Comparison of ENCODE assay signal across 1 cellular context in the genomic region with DNA sequence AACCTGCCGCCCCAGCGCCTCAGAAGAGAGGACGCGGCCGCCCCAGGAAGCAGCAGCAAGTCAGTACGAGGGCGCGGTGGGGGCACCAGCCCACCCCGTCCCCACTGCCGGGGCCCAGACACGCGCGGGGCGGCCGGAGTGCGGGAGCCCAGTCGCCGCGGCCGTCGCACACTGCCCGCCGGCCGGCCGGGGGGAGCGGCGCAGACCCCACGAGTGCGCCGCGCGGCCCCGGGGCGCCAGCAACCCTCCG.
TF ChIP-seq lines count a peak whose summit lies in the region.

No MANE protein-coding gene starts in this region.

TF ChIP-seq in HepG2, 621 proteins besides CTCF, POLR2A, EP300 and RAD21:
- TF ChIP-seq ZZZ3 (CRISPR knock-in tag; IDR thresholded peaks at IDR 0.05; ENCODE audit: borderline replicate concordance): peak; percentile 11; the same call in 1 of the 2 replicates
- TF ChIP-seq EED (CRISPR knock-in tag; IDR thresholded peaks at IDR 0.05): no peak
- TF ChIP-seq ZBTB42 (CRISPR knock-in tag; IDR thresholded peaks at IDR 0.05): no peak
- TF ChIP-seq FOXO4 (CRISPR knock-in tag; conservative IDR thresholded peaks at IDR 0.05): no peak
- TF ChIP-seq UBTF (CRISPR knock-in tag; IDR thresholded peaks at IDR 0.05): peak; percentile 62; the same call in 1 of the 2 replicates
- TF ChIP-seq AGO1 (IDR thresholded peaks at IDR 0.05; ENCODE audit: low read depth, low read length, poor library complexity, severe bottlenecking): peak; percentile 19
- TF ChIP-seq, protein P1, sequence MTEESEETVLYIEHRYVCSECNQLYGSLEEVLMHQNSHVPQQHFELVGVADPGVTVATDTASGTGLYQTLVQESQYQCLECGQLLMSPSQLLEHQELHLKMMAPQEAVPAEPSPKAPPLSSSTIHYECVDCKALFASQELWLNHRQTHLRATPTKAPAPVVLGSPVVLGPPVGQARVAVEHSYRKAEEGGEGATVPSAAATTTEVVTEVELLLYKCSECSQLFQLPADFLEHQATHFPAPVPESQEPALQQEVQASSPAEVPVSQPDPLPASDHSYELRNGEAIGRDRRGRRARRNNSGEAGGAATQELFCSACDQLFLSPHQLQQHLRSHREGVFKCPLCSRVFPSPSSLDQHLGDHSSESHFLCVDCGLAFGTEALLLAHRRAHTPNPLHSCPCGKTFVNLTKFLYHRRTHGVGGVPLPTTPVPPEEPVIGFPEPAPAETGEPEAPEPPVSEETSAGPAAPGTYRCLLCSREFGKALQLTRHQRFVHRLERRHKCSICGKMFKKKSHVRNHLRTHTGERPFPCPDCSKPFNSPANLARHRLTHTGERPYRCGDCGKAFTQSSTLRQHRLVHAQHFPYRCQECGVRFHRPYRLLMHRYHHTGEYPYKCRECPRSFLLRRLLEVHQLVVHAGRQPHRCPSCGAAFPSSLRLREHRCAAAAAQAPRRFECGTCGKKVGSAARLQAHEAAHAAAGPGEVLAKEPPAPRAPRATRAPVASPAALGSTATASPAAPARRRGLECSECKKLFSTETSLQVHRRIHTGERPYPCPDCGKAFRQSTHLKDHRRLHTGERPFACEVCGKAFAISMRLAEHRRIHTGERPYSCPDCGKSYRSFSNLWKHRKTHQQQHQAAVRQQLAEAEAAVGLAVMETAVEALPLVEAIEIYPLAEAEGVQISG (CRISPR knock-in tag; IDR thresholded peaks at IDR 0.05): peak; percentile 9; the same call in 1 of the 2 replicates
- TF ChIP-seq ZNF44 (CRISPR knock-in tag; IDR thresholded peaks at IDR 0.05): no peak
- TF ChIP-seq ARID4A (CRISPR knock-in tag; IDR thresholded peaks at IDR 0.05; ENCODE audit: borderline replicate concordance): 0 out of 2 replicates have a peak, but pooled peaks have one; percentile 3
- TF ChIP-seq NR3C1 (CRISPR knock-in tag; IDR thresholded peaks at IDR 0.05): no peak
- TF ChIP-seq, protein P2, sequence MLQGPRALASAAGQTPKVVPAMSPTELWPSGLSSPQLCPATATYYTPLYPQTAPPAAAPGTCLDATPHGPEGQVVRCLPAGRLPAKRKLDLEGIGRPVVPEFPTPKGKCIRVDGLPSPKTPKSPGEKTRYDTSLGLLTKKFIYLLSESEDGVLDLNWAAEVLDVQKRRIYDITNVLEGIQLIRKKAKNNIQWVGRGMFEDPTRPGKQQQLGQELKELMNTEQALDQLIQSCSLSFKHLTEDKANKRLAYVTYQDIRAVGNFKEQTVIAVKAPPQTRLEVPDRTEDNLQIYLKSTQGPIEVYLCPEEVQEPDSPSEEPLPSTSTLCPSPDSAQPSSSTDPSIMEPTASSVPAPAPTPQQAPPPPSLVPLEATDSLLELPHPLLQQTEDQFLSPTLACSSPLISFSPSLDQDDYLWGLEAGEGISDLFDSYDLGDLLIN (CRISPR knock-in tag; IDR thresholded peaks at IDR 0.05; ENCODE audit: borderline replicate concordance): no peak
- no peak for TF ChIP-seq ZC3H4 (CRISPR knock-in tag; IDR thresholded peaks at IDR 0.05; ENCODE audit: borderline replicate concordance)
- TF ChIP-seq, protein P3, sequence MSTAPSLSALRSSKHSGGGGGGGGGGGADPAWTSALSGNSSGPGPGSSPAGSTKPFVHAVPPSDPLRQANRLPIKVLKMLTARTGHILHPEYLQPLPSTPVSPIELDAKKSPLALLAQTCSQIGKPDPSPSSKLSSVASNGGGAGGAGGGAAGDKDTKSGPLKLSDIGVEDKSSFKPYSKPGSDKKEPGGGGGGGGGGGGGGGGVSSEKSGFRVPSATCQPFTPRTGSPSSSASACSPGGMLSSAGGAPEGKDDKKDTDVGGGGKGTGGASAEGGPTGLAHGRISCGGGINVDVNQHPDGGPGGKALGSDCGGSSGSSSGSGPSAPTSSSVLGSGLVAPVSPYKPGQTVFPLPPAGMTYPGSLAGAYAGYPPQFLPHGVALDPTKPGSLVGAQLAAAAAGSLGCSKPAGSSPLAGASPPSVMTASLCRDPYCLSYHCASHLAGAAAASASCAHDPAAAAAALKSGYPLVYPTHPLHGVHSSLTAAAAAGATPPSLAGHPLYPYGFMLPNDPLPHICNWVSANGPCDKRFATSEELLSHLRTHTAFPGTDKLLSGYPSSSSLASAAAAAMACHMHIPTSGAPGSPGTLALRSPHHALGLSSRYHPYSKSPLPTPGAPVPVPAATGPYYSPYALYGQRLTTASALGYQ (CRISPR knock-in tag; IDR thresholded peaks at IDR 0.05): no peak
- no peak for TF ChIP-seq HOXA5 (CRISPR knock-in tag; IDR thresholded peaks at IDR 0.05)
- 0 out of 2 replicates have a peak, but pooled peaks have one; percentile 10 for TF ChIP-seq HES4 (CRISPR knock-in tag; IDR thresholded peaks at IDR 0.05; ENCODE audit: borderline replicate concordance)
- TF ChIP-seq RBFOX2 (IDR thresholded peaks at IDR 0.05; ENCODE audit: low read depth, low read length): peak; percentile 80
- peak; percentile 50 for TF ChIP-seq AGO2 (optimal IDR thresholded peaks at IDR 0.05; ENCODE audit: low read depth, low read length)
- TF ChIP-seq NFE2L2 (IDR thresholded peaks at IDR 0.05; ENCODE audit: low read length): no peak
- TF ChIP-seq, protein P4, sequence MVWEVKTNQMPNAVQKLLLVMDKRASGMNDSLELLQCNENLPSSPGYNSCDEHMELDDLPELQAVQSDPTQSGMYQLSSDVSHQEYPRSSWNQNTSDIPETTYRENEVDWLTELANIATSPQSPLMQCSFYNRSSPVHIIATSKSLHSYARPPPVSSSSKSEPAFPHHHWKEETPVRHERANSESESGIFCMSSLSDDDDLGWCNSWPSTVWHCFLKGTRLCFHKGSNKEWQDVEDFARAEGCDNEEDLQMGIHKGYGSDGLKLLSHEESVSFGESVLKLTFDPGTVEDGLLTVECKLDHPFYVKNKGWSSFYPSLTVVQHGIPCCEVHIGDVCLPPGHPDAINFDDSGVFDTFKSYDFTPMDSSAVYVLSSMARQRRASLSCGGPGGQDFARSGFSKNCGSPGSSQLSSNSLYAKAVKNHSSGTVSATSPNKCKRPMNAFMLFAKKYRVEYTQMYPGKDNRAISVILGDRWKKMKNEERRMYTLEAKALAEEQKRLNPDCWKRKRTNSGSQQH (CRISPR knock-in tag; IDR thresholded peaks at IDR 0.05; ENCODE audit: low read depth): no peak
- no peak for TF ChIP-seq RBAK (CRISPR knock-in tag; IDR thresholded peaks at IDR 0.05)
- TF ChIP-seq ZNF501 (CRISPR knock-in tag; IDR thresholded peaks at IDR 0.05): no peak
- no peak for TF ChIP-seq GLMP (CRISPR knock-in tag; IDR thresholded peaks at IDR 0.05; ENCODE audit: borderline replicate concordance)
- TF ChIP-seq ZNF10 (CRISPR knock-in tag; IDR thresholded peaks at IDR 0.05; ENCODE audit: borderline replicate concordance, low read depth): no peak
- no peak for TF ChIP-seq SMC3 (IDR thresholded peaks at IDR 0.05; ENCODE audit: low read length)
- no peak for TF ChIP-seq SALL2 (CRISPR knock-in tag; IDR thresholded peaks at IDR 0.05)
